ENCODE assay signal across 1 cellular context in the genomic region with DNA sequence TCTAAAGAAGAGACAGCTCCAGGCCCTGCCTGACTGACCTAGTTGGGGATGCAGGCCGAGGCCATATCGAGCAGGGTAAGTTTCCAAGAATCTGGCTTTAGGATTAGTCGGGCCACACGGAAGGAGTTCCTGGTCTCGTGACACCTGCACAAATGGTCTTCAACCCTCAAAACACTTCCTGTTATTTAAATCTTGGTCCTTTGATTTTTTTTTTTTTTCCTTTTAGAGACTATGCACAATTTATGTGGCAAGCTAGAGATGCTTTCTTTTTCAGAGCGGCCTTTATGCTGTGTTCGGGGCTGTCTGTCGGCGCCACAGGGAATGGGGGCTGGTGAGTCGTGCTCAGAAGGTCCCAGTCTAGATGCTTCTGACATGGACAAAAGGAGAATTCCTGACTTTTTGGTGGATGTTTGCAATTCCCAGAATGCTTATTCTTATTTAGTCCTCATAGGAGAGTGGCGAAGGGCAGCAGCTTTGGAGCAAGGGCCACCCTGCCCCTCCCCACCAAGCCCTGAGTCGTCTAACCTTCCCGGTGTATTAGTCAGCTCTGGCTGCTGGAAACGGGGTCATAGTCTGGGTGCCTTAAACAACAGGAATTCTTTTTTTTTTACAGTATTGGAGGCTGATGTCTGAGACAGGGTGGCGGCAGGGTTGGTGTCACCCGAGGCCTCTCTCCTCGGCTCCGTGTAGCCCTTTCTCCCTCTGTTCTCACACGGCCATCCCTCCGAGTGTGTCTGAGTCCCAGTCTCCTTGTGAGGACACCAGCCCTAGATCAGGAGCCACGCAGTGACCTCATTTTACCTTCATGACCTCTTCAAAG.
TF ChIP-seq lines count a peak whose summit lies in the region.

No MANE protein-coding gene starts in this region.

TF ChIP-seq in HepG2, 621 proteins besides CTCF, POLR2A, EP300 and RAD21 (continued from another document and continues in another):
- peak; percentile 42; the same call in 1 of the 2 replicates for TF ChIP-seq ELF3 (CRISPR knock-in tag; IDR thresholded peaks at IDR 0.05)
- no peak; the same call in 1 of the 2 replicates for TF ChIP-seq ZNF878 (CRISPR knock-in tag; IDR thresholded peaks at IDR 0.05)
- no peak for TF ChIP-seq IKZF4 (CRISPR knock-in tag; IDR thresholded peaks at IDR 0.05; ENCODE audit: borderline replicate concordance, low read depth, not compliant biosample characterization)
- no peak for TF ChIP-seq SRSF1 (optimal IDR thresholded peaks at IDR 0.05; ENCODE audit: low read depth, low read length)
- TF ChIP-seq ZFP37 (CRISPR knock-in tag; IDR thresholded peaks at IDR 0.05; ENCODE audit: borderline replicate concordance) = no peak
- TF ChIP-seq TAF1 (CRISPR knock-in tag; IDR thresholded peaks at IDR 0.05) = 0 out of 2 replicates have a peak, but pooled peaks have one; percentile 13
- TF ChIP-seq RNF2 (conservative IDR thresholded peaks at IDR 0.05; ENCODE audit: low read depth) = no peak
- TF ChIP-seq, protein P1, sequence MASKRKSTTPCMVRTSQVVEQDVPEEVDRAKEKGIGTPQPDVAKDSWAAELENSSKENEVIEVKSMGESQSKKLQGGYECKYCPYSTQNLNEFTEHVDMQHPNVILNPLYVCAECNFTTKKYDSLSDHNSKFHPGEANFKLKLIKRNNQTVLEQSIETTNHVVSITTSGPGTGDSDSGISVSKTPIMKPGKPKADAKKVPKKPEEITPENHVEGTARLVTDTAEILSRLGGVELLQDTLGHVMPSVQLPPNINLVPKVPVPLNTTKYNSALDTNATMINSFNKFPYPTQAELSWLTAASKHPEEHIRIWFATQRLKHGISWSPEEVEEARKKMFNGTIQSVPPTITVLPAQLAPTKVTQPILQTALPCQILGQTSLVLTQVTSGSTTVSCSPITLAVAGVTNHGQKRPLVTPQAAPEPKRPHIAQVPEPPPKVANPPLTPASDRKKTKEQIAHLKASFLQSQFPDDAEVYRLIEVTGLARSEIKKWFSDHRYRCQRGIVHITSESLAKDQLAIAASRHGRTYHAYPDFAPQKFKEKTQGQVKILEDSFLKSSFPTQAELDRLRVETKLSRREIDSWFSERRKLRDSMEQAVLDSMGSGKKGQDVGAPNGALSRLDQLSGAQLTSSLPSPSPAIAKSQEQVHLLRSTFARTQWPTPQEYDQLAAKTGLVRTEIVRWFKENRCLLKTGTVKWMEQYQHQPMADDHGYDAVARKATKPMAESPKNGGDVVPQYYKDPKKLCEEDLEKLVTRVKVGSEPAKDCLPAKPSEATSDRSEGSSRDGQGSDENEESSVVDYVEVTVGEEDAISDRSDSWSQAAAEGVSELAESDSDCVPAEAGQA (IDR thresholded peaks at IDR 0.05; ENCODE audit: low read depth) = no peak
- TF ChIP-seq, protein P1 (CRISPR knock-in tag; IDR thresholded peaks at IDR 0.05; ENCODE audit: borderline replicate concordance) = no peak
- no peak for TF ChIP-seq CAMTA2 (CRISPR knock-in tag; IDR thresholded peaks at IDR 0.05; ENCODE audit: borderline replicate concordance)
- TF ChIP-seq HNRNPK (IDR thresholded peaks at IDR 0.05; ENCODE audit: low read depth, low read length, poor library complexity, severe bottlenecking) = no peak
- no peak for TF ChIP-seq ZNF484 (CRISPR knock-in tag; IDR thresholded peaks at IDR 0.05; ENCODE audit: borderline replicate concordance, low read depth)
- peak; percentile 42; the same call in 1 of the 2 replicates for TF ChIP-seq BCL6 (CRISPR knock-in tag; IDR thresholded peaks at IDR 0.05)
- TF ChIP-seq NFIC (IDR thresholded peaks at IDR 0.05; ENCODE audit: low read length) = 0 out of 2 replicates have a peak, but pooled peaks have one; percentile 24
- TF ChIP-seq ZEB1 (IDR thresholded peaks at IDR 0.05; ENCODE audit: insufficient replicate concordance, low read depth) = no peak
- no peak for TF ChIP-seq ZNF292 (CRISPR knock-in tag; IDR thresholded peaks at IDR 0.05; ENCODE audit: borderline replicate concordance, low read depth)
- no peak for TF ChIP-seq ZBTB7A (CRISPR knock-in tag; IDR thresholded peaks at IDR 0.05)
- TF ChIP-seq, protein P2, sequence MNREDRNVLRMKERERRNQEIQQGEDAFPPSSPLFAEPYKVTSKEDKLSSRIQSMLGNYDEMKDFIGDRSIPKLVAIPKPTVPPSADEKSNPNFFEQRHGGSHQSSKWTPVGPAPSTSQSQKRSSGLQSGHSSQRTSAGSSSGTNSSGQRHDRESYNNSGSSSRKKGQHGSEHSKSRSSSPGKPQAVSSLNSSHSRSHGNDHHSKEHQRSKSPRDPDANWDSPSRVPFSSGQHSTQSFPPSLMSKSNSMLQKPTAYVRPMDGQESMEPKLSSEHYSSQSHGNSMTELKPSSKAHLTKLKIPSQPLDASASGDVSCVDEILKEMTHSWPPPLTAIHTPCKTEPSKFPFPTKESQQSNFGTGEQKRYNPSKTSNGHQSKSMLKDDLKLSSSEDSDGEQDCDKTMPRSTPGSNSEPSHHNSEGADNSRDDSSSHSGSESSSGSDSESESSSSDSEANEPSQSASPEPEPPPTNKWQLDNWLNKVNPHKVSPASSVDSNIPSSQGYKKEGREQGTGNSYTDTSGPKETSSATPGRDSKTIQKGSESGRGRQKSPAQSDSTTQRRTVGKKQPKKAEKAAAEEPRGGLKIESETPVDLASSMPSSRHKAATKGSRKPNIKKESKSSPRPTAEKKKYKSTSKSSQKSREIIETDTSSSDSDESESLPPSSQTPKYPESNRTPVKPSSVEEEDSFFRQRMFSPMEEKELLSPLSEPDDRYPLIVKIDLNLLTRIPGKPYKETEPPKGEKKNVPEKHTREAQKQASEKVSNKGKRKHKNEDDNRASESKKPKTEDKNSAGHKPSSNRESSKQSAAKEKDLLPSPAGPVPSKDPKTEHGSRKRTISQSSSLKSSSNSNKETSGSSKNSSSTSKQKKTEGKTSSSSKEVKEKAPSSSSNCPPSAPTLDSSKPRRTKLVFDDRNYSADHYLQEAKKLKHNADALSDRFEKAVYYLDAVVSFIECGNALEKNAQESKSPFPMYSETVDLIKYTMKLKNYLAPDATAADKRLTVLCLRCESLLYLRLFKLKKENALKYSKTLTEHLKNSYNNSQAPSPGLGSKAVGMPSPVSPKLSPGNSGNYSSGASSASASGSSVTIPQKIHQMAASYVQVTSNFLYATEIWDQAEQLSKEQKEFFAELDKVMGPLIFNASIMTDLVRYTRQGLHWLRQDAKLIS (CRISPR knock-in tag; IDR thresholded peaks at IDR 0.05) = no peak
- TF ChIP-seq, protein P3, sequence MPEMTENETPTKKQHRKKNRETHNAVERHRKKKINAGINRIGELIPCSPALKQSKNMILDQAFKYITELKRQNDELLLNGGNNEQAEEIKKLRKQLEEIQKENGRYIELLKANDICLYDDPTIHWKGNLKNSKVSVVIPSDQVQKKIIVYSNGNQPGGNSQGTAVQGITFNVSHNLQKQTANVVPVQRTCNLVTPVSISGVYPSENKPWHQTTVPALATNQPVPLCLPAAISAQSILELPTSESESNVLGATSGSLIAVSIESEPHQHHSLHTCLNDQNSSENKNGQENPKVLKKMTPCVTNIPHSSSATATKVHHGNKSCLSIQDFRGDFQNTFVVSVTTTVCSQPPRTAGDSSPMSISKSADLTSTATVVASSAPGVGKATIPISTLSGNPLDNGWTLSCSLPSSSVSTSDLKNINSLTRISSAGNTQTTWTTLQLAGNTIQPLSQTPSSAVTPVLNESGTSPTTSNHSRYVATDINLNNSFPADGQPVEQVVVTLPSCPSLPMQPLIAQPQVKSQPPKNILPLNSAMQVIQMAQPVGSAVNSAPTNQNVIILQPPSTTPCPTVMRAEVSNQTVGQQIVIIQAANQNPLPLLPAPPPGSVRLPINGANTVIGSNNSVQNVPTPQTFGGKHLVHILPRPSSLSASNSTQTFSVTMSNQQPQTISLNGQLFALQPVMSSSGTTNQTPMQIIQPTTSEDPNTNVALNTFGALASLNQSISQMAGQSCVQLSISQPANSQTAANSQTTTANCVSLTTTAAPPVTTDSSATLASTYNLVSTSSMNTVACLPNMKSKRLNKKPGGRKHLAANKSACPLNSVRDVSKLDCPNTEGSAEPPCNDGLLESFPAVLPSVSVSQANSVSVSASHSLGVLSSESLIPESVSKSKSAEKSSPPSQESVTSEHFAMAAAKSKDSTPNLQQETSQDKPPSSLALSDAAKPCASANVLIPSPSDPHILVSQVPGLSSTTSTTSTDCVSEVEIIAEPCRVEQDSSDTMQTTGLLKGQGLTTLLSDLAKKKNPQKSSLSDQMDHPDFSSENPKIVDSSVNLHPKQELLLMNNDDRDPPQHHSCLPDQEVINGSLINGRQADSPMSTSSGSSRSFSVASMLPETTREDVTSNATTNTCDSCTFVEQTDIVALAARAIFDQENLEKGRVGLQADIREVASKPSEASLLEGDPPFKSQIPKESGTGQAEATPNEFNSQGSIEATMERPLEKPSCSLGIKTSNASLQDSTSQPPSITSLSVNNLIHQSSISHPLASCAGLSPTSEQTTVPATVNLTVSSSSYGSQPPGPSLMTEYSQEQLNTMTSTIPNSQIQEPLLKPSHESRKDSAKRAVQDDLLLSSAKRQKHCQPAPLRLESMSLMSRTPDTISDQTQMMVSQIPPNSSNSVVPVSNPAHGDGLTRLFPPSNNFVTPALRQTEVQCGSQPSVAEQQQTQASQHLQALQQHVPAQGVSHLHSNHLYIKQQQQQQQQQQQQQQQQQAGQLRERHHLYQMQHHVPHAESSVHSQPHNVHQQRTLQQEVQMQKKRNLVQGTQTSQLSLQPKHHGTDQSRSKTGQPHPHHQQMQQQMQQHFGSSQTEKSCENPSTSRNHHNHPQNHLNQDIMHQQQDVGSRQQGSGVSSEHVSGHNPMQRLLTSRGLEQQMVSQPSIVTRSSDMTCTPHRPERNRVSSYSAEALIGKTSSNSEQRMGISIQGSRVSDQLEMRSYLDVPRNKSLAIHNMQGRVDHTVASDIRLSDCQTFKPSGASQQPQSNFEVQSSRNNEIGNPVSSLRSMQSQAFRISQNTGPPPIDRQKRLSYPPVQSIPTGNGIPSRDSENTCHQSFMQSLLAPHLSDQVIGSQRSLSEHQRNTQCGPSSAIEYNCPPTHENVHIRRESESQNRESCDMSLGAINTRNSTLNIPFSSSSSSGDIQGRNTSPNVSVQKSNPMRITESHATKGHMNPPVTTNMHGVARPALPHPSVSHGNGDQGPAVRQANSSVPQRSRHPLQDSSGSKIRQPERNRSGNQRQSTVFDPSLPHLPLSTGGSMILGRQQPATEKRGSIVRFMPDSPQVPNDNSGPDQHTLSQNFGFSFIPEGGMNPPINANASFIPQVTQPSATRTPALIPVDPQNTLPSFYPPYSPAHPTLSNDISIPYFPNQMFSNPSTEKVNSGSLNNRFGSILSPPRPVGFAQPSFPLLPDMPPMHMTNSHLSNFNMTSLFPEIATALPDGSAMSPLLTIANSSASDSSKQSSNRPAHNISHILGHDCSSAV (CRISPR knock-in tag; IDR thresholded peaks at IDR 0.05; ENCODE audit: borderline replicate concordance) = no peak
- TF ChIP-seq PTBP1 (IDR thresholded peaks at IDR 0.05; ENCODE audit: low read depth, low read length, poor library complexity, severe bottlenecking) = no peak
- TF ChIP-seq HNRNPLL (IDR thresholded peaks at IDR 0.05; ENCODE audit: low read depth, low read length, poor library complexity, severe bottlenecking) = no peak
- TF ChIP-seq ATF1 (CRISPR knock-in tag; IDR thresholded peaks at IDR 0.05) = peak; percentile 29; the same call in 1 of the 2 replicates
- no peak for TF ChIP-seq HMG20A (CRISPR knock-in tag; IDR thresholded peaks at IDR 0.05; ENCODE audit: borderline replicate concordance)
- TF ChIP-seq ZFYVE20 (CRISPR knock-in tag; IDR thresholded peaks at IDR 0.05; ENCODE audit: borderline replicate concordance, low read depth) = no peak
- TF ChIP-seq ZMYM3 (CRISPR knock-in tag; IDR thresholded peaks at IDR 0.05) = no peak
- TF ChIP-seq, protein P4, sequence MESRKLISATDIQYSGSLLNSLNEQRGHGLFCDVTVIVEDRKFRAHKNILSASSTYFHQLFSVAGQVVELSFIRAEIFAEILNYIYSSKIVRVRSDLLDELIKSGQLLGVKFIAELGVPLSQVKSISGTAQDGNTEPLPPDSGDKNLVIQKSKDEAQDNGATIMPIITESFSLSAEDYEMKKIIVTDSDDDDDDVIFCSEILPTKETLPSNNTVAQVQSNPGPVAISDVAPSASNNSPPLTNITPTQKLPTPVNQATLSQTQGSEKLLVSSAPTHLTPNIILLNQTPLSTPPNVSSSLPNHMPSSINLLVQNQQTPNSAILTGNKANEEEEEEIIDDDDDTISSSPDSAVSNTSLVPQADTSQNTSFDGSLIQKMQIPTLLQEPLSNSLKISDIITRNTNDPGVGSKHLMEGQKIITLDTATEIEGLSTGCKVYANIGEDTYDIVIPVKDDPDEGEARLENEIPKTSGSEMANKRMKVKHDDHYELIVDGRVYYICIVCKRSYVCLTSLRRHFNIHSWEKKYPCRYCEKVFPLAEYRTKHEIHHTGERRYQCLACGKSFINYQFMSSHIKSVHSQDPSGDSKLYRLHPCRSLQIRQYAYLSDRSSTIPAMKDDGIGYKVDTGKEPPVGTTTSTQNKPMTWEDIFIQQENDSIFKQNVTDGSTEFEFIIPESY (CRISPR knock-in tag; IDR thresholded peaks at IDR 0.05) = no peak
- TF ChIP-seq TEAD3 (CRISPR knock-in tag; optimal IDR thresholded peaks at IDR 0.05; ENCODE audit: borderline replicate concordance) = peak; percentile 59
